14 cellular contexts compared by ENCODE assay signal in genomic region chr11:2528301-2529050, GRCh38.
DNase-seq lines count a peak whose midpoint lies in the region; ATAC-seq and TF ChIP-seq lines count a peak whose summit lies in the region.
"Had no signal": no experiment of that assay in that cellular context is flagged by ENCODE, and none has a peak within 500 bp of the region (broad histone marks: within the 10 kb centered on the region; RNA-seq: fewer than 3 reads in every experiment).

No MANE protein-coding gene starts in this region.

- H3K4me1 Mint-ChIP-seq in naive thymus-derived CD8-positive, alpha-beta T cell, result peaks cover 30 to 64% (median 48%) of the 10 kb centered on the region in 4 donors

- DNase-seq in stimulated activated CD4-positive, alpha-beta T cell treated with anti-CD3 and anti-CD28 coated beads, Interleukin-1b, Interleukin-23, amount 100 ng/mL, for 48 hours, result peak; percentile 1
- DNase-seq in stimulated activated CD4-positive, alpha-beta T cell treated with anti-CD3 and anti-CD28 coated beads, Interleukin-12 subunit alpha, Interleukin-12 subunit beta, amount 100 ng/mL, for 4 hours, result no peak
- DNase-seq in dorsolateral prefrontal cortex (peak in 7 of 10 donors; percentile 1 to 42 (median 27)), sciatic nerve (ENCODE audit: low spot score) (no peak), kidney tubule cell (ENCODE audit: low spot score) (no peak), ecto neural progenitor cell (ENCODE audit: low spot score) (no peak)
- DNase-seq in naive thymus-derived CD8-positive, alpha-beta T cell, result peak in 1 of 10 donors; percentile 54
- DNase-seq: C1 segment of cervical spinal cord, dermis blood vessel endothelial cell, DMS79 treated with DMSO at 0.1 percent for 48 hours, NCI-H1694 treated with DMSO at 0.1 percent for 48 hours, NCI-H446 treated with DMSO at 0.1 percent for 48 hours had no signal

- TF ChIP-seq CTCF in dorsolateral prefrontal cortex (IDR thresholded peaks at IDR 0.05 in 54 of 56, conservative IDR thresholded peaks at IDR 0.05 in 2 of 56; ENCODE audit: low read depth in 1 of 56, partially characterized antibody in 56 of 56), result no peak

- POLR2A ChIA-PET in naive thymus-derived CD8-positive, alpha-beta T cell (lab: Charles Lee), result no interaction called here

- H3K4me3 ChIP-seq in dorsolateral prefrontal cortex, result no peak overlapping the region

- intact Hi-C loops in dorsolateral prefrontal cortex (cut with DNase I) (loop anchor here in 1 of 2 donors (5.0 kb wide), 1 partner anchor 221 kb away; no protein-coding TSS in a partner anchor), sciatic nerve (cut with DNase I) (no loop called here)

- no peak for ATAC-seq in naive thymus-derived CD8-positive, alpha-beta T cell
- no peak for ATAC-seq in HG03039 (IDR thresholded peaks at IDR 0.05; ENCODE audit: unreplicated experiment)
- ATAC-seq in sciatic nerve, result no peak

- no peak overlapping the region for H3K4me3 Mint-ChIP-seq in naive thymus-derived CD8-positive, alpha-beta T cell

- H3K27me3 ChIP-seq in dorsolateral prefrontal cortex, result peaks cover 0 to 27% (median 0%) of the 10 kb centered on the region in 45 donors

- peaks cover 0 to 5% (median 0%) of the 10 kb centered on the region in 3 donors for H3K36me3 Mint-ChIP-seq in naive thymus-derived CD8-positive, alpha-beta T cell

- H3K27me3 Mint-ChIP-seq in naive thymus-derived CD8-positive, alpha-beta T cell, result no peaks in the 10 kb centered on the region

- peak overlapping the region in 8 of 10 donors; percentile 31 to 82 (median 62) for H3K27ac Mint-ChIP-seq in naive thymus-derived CD8-positive, alpha-beta T cell

- H3K27ac ChIP-seq in dorsolateral prefrontal cortex, result no peak overlapping the region
- H3K27ac ChIP-seq: neutrophil had no signal

- no peaks in the 10 kb centered on the region for H3K9me3 Mint-ChIP-seq in naive thymus-derived CD8-positive, alpha-beta T cell

Comparison
In these comparisons a context has a peak if more than half of its experiments do, and no peak if none do; other contexts are left out.
1. DNase-seq: peak in stimulated activated CD4-positive, alpha-beta T cell treated with anti-CD3 and anti-CD28 coated beads, Interleukin-1b, Interleukin-23, amount 100 ng/mL, for 48 hours (single experiment) and dorsolateral prefrontal cortex (7 of 10); none in stimulated activated CD4-positive, alpha-beta T cell treated with anti-CD3 and anti-CD28 coated beads, Interleukin-12 subunit alpha, Interleukin-12 subunit beta, amount 100 ng/mL, for 4 hours (single experiment), sciatic nerve (single experiment), kidney tubule cell (single experiment) and ecto neural progenitor cell (single experiment).